8 cellular contexts compared by ENCODE assay signal in genomic region chr12:74317078-74317581, GRCh38.
DNase-seq lines count a peak whose midpoint lies in the region; ATAC-seq, FAIRE-seq and TF ChIP-seq lines count a peak whose summit lies in the region.

No MANE protein-coding gene starts in this region.

- H2AFZ ChIP-seq in HepG2 (ENCODE audit: low read length), result no peak overlapping the region

- CTCF ChIA-PET in HepG2 (lab: Yijun Ruan, JAX; ENCODE audit: low intra/inter-chr PET ratio, low total read pairs), result interaction anchor here (1.4 kb wide), 1 partner anchor 295 kb away, joined by 3 read pairs; no protein-coding TSS in a partner anchor

- H3K9me3 ChIP-seq in HepG2 (ENCODE audit: low read length) (no peaks in the 10 kb centered on the region), sigmoid colon (no peaks in the 10 kb centered on the region)

- no peaks in the 10 kb centered on the region for H3K79me2 ChIP-seq in HepG2 (ENCODE audit: insufficient read depth, low read length)

- H3K4me1 ChIP-seq in HepG2 (ENCODE audit: insufficient read depth, low read length) (no peaks in the 10 kb centered on the region), sigmoid colon (no peaks in the 10 kb centered on the region)

- H3K4me3 ChIP-seq in astrocyte of the cerebellum (ENCODE audit: low read depth, low read length) (no peak overlapping the region), HepG2 (replicated peaks in 1 of 3; ENCODE audit: insufficient read depth in 1 of 3, low read depth in 2 of 3, low read length in 3 of 3) (no peak overlapping the region), sigmoid colon (no peak overlapping the region)

- WGBS in HepG2 (ENCODE audit: low lambda C conversion rate), result 0% methylated on average over 1 of the region's 1 CpG
- 26 to 33% methylated on average over 1 of the region's 1 CpG for WGBS in sigmoid colon, 2 donors

- DNase-seq in D341Med (ENCODE audit: low spot score) (peak; percentile 63), NCI-H1105 treated with DMSO at 0.1 percent for 48 hours (lab: John Stamatoyannopoulos, UW) (peak; percentile 94), astrocyte of the cerebellum (ENCODE audit: low read depth) (peak; percentile 68), HepG2 (ENCODE audit: low spot score) (no peak), sigmoid colon (no peak), 8988T (no peak)

- TF ChIP-seq EP300 in HepG2 (IDR thresholded peaks at IDR 0.05; ENCODE audit: low read depth in 2 of 2, low read length in 2 of 2), result no peak
- no peak for TF ChIP-seq EP300 in HepG2 (CRISPR knock-in tag; IDR thresholded peaks at IDR 0.05; ENCODE audit: borderline replicate concordance)
- no peak for TF ChIP-seq EP300 in sigmoid colon (IDR thresholded peaks at IDR 0.05)

- H3K27ac ChIP-seq in HepG2 (ENCODE audit: extremely low read length, insufficient read depth, low read length) (no peak overlapping the region), sigmoid colon (no peak overlapping the region)

- intact Hi-C loops in HepG2 (cut with micrococcal nuclease; ENCODE audit: unreplicated experiment), result loop anchor here (1.0 to 2.0 kb wide), 2 partner anchors 206 to 1970 kb away; no protein-coding TSS in a partner anchor
- intact Hi-C loops in sigmoid colon (cut with DNase I), result no loop called here

- BruUV-seq in HepG2 (replicated peaks; lab: Mats Ljungman, UMichigan), result no TSS peak

- no peak for TF ChIP-seq RAD21 in HepG2 (CRISPR knock-in tag; IDR thresholded peaks at IDR 0.05)

- no peaks in the 10 kb centered on the region for H3K36me3 ChIP-seq in HepG2 (replicated peaks in 1 of 2; ENCODE audit: control insufficient read depth in 1 of 2, insufficient read depth in 2 of 2, low read length in 2 of 2)
- H3K36me3 ChIP-seq in sigmoid colon, result no peaks in the 10 kb centered on the region

- no peak for FAIRE-seq in HepG2 (lab: Jason Lieb, UNC)

- ATAC-seq in HepG2 (peak; percentile 84), GM19463 (IDR thresholded peaks at IDR 0.05; ENCODE audit: unreplicated experiment) (no peak), HG03457 (IDR thresholded peaks at IDR 0.05; ENCODE audit: unreplicated experiment) (no peak)

- TF ChIP-seq CTCF in astrocyte of the cerebellum (IDR thresholded peaks at IDR 0.05; ENCODE audit: low read depth, low read length, missing control alignments) (peak; percentile 57), HepG2 (CRISPR knock-in tag; IDR thresholded peaks at IDR 0.05) (peak; percentile 50), sigmoid colon (IDR thresholded peaks at IDR 0.05) (no peak)

- POLR2A ChIA-PET in HepG2 (lab: Yijun Ruan, JAX), result no interaction called here

- H3K4me2 ChIP-seq in HepG2 (ENCODE audit: low read depth, low read length), result no peak overlapping the region

- H3K27me3 ChIP-seq in HepG2 (ENCODE audit: control insufficient read depth in 1 of 2, insufficient read depth in 2 of 2, low read length in 2 of 2) (no peaks in the 10 kb centered on the region; a peak in 1 of 5 replicates), sigmoid colon (no peaks in the 10 kb centered on the region)

- in situ Hi-C loops in astrocyte of the cerebellum (cut with HindIII; ENCODE audit: low sequenced_read_pairs) (no loop called here), HepG2 (cut with HindIII; ENCODE audit: extremely low pct_ligation_motif_present, low pct_unique_long_range_greater_than_20kb) (no loop called here)

- H4K20me1 ChIP-seq in HepG2 (ENCODE audit: insufficient read depth, low read length), result no peaks in the 10 kb centered on the region

- TF ChIP-seq POLR2A in HepG2 (IDR thresholded peaks at IDR 0.05; ENCODE audit: insufficient read depth in 1 of 2, low read depth in 2 of 2, low read length in 2 of 2), result no peak
- no peak for TF ChIP-seq POLR2A in sigmoid colon (IDR thresholded peaks at IDR 0.05)

- H3K9ac ChIP-seq in HepG2 (ENCODE audit: insufficient read depth, low read depth, low read length), result no peak overlapping the region

TF ChIP-seq in HepG2, 621 proteins besides CTCF, POLR2A, EP300 and RAD21:
- TF ChIP-seq STAG1 (CRISPR knock-in tag; IDR thresholded peaks at IDR 0.05), result peak; percentile 61
- TF ChIP-seq MAZ (IDR thresholded peaks at IDR 0.05; ENCODE audit: borderline replicate concordance, low read depth, low read length), result no peak
- TF ChIP-seq MAZ (CRISPR knock-in tag; IDR thresholded peaks at IDR 0.05; ENCODE audit: low read depth), result no peak
- no peak for TF ChIP-seq EZH2 (conservative IDR thresholded peaks at IDR 0.05; ENCODE audit: low read depth, low read length)
- TF ChIP-seq TOE1 (CRISPR knock-in tag; IDR thresholded peaks at IDR 0.05), result no peak

Comparison
In these comparisons a context has a peak if more than half of its experiments do, and no peak if none do; other contexts are left out.
1. DNase-seq: peak in D341Med (single experiment), NCI-H1105 treated with DMSO at 0.1 percent for 48 hours (single experiment) and astrocyte of the cerebellum (single experiment); none in HepG2 (single experiment), sigmoid colon (single experiment) and 8988T (single experiment).
2. CTCF ChIP-seq: peak in astrocyte of the cerebellum (single experiment) and HepG2 (single experiment); none in sigmoid colon (0 of 4).